ENCODE assay signal across 1 cellular context in genomic region chr6:18153311-18153703, GRCh38.
TF ChIP-seq lines count a peak whose summit lies in the region.

No MANE protein-coding gene starts in this region.

TF ChIP-seq in SK-N-SH, 30 proteins besides CTCF, POLR2A, EP300 and RAD21 (continued from another document):
- TF ChIP-seq GATA2 (CRISPR knock-in tag; IDR thresholded peaks at IDR 0.05) (no peak), YY1 (IDR thresholded peaks at IDR 0.05; ENCODE audit: low read depth) (no peak), TEAD4 (IDR thresholded peaks at IDR 0.05; ENCODE audit: borderline replicate concordance, insufficient read depth) (no peak), POLR2AphosphoS5 (IDR thresholded peaks at IDR 0.05; ENCODE audit: low read depth, low read length) (no peak), SIN3A (IDR thresholded peaks at IDR 0.05; ENCODE audit: borderline replicate concordance, low read depth, low read length) (no peak), FOXM1 (IDR thresholded peaks at IDR 0.05; ENCODE audit: low read depth) (no peak), MXI1 (IDR thresholded peaks at IDR 0.05; ENCODE audit: low read depth, low read length) (no peak), TAF1 (IDR thresholded peaks at IDR 0.05; ENCODE audit: borderline replicate concordance, low read depth, low read length) (no peak), ZBTB33 (IDR thresholded peaks at IDR 0.05; ENCODE audit: borderline replicate concordance, low read depth) (no peak), SMC3 (IDR thresholded peaks at IDR 0.05; ENCODE audit: low read depth, low read length) (no peak), NFIC (IDR thresholded peaks at IDR 0.05; ENCODE audit: borderline replicate concordance) (no peak)
